In the genomic region with DNA sequence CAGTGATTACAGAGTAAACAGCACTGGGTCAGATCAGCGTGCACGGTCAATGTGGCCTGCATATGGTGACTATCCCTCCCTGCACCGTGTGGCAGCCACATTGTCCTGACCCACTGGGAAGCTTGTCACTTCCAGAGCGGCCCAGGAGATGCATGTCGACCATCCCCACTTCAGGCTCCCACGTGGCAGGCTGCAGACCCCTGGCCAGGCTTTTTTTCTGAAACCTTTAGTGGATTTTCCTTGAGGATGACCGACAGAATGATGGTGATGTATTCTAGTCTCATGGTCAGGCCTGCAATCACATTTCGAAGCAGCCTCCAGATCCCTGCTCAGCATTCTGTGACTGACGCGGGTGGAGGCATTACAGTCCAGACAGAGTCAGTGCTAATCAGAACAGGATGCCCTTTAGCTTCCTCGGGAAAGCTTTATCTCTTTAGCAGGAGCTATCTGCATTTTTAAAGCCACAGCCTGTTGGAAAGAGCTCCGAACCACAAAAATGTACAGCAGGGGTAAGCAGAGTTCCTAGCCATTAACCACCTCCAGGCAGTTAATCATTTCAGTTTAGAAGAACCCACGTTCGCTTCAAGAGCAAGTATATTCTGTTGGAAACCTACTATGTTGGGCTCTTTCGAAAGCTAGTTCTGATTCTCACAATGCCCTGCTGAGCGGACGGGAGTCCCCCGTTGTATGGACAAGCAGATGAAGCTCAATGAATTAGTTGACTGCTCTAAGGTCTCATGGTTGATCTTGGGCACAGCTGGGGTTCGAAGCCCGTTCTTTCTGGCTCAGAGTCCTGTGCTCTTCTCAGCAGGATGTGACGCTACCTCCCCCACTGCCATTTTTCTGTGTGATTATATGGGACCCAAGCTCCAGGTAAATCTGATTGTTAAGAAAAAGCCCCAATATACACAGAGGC, we compare ENCODE assay signal across 1 cellular context.
A peak's percentile ranks its signal among the peaks of the same experiment; 100 is the strongest.
TF ChIP-seq lines count a peak whose summit lies in the region.

No MANE protein-coding gene starts in this region.

TF ChIP-seq in K562, 482 proteins besides CTCF, POLR2A, EP300 and RAD21 (continued from another document and continues in another):
- TF ChIP-seq, protein P1, sequence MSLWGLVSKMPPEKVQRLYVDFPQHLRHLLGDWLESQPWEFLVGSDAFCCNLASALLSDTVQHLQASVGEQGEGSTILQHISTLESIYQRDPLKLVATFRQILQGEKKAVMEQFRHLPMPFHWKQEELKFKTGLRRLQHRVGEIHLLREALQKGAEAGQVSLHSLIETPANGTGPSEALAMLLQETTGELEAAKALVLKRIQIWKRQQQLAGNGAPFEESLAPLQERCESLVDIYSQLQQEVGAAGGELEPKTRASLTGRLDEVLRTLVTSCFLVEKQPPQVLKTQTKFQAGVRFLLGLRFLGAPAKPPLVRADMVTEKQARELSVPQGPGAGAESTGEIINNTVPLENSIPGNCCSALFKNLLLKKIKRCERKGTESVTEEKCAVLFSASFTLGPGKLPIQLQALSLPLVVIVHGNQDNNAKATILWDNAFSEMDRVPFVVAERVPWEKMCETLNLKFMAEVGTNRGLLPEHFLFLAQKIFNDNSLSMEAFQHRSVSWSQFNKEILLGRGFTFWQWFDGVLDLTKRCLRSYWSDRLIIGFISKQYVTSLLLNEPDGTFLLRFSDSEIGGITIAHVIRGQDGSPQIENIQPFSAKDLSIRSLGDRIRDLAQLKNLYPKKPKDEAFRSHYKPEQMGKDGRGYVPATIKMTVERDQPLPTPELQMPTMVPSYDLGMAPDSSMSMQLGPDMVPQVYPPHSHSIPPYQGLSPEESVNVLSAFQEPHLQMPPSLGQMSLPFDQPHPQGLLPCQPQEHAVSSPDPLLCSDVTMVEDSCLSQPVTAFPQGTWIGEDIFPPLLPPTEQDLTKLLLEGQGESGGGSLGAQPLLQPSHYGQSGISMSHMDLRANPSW (CRISPR knock-in tag; IDR thresholded peaks at IDR 0.05): no peak
- TF ChIP-seq, protein P2, sequence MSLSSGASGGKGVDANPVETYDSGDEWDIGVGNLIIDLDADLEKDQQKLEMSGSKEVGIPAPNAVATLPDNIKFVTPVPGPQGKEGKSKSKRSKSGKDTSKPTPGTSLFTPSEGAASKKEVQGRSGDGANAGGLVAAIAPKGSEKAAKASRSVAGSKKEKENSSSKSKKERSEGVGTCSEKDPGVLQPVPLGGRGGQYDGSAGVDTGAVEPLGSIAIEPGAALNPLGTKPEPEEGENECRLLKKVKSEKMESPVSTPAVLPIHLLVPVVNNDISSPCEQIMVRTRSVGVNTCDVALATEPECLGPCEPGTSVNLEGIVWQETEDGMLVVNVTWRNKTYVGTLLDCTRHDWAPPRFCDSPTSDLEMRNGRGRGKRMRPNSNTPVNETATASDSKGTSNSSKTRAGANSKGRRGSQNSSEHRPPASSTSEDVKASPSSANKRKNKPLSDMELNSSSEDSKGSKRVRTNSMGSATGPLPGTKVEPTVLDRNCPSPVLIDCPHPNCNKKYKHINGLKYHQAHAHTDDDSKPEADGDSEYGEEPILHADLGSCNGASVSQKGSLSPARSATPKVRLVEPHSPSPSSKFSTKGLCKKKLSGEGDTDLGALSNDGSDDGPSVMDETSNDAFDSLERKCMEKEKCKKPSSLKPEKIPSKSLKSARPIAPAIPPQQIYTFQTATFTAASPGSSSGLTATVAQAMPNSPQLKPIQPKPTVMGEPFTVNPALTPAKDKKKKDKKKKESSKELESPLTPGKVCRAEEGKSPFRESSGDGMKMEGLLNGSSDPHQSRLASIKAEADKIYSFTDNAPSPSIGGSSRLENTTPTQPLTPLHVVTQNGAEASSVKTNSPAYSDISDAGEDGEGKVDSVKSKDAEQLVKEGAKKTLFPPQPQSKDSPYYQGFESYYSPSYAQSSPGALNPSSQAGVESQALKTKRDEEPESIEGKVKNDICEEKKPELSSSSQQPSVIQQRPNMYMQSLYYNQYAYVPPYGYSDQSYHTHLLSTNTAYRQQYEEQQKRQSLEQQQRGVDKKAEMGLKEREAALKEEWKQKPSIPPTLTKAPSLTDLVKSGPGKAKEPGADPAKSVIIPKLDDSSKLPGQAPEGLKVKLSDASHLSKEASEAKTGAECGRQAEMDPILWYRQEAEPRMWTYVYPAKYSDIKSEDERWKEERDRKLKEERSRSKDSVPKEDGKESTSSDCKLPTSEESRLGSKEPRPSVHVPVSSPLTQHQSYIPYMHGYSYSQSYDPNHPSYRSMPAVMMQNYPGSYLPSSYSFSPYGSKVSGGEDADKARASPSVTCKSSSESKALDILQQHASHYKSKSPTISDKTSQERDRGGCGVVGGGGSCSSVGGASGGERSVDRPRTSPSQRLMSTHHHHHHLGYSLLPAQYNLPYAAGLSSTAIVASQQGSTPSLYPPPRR (CRISPR knock-in tag; IDR thresholded peaks at IDR 0.05; ENCODE audit: borderline replicate concordance): 0 out of 2 replicates have a peak, but pooled peaks have one; percentile 24
- TF ChIP-seq, protein P3, sequence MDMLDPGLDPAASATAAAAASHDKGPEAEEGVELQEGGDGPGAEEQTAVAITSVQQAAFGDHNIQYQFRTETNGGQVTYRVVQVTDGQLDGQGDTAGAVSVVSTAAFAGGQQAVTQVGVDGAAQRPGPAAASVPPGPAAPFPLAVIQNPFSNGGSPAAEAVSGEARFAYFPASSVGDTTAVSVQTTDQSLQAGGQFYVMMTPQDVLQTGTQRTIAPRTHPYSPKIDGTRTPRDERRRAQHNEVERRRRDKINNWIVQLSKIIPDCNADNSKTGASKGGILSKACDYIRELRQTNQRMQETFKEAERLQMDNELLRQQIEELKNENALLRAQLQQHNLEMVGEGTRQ (CRISPR knock-in tag; IDR thresholded peaks at IDR 0.05): no peak
- TF ChIP-seq, protein P4, sequence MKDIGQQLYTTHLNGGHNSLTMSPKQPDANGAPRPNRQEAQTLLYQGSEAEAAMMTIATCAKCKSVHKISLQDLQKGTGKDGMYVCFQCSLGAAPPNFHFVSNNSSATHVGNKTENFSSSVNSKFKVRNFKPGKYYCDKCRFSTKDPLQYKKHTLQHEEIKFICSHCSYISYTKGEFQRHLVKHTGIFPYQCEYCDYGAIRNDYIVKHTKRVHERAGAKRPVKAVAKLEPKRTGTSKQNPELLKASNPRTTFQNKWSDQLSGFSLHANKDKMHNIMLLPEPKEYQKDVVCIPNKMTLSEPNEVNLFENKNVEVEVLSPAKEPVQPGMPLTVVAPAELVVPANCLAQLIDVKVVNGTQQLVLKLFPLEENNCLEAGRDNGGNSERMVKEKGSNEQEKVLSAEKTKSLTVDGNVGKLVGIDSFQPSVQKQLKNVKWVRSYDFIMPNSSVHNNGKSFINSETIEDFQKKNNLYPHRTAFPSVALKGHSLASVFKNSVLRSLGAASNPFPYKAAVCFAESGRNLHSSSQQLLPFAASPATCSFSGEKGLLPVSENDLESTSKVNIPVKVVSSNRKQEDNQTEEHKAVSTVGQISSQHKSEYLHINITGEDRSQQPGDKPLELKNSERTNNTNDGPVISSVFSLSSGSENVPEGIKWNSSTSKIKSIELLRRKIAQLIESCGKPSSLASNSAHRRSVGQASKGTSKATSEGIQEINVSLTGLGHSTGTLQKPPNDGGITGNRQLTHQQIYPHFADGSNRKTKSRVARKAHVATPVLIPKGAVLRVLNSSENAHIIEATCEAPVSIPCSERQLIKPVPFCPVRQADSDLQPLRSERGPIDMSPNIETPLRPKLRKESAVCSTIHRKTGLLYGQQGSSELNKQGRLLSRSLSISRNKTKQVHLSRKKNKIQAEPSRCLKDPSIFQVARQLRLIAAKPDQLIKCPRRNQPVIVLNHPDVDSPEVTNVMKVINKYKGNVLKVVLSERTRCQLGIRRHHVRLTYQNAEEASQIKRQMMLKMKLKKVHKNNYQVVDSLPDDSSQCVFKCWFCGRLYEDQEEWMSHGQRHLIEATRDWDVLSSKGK (CRISPR knock-in tag; IDR thresholded peaks at IDR 0.05): no peak
- TF ChIP-seq ELF4 (CRISPR knock-in tag; IDR thresholded peaks at IDR 0.05) (no peak), HDAC2 (IDR thresholded peaks at IDR 0.05) (peak; percentile 75), ZNF253 (CRISPR knock-in tag; conservative IDR thresholded peaks at IDR 0.05) (no peak), FOXA3 (CRISPR knock-in tag; conservative IDR thresholded peaks at IDR 0.05 in 1 of 2, IDR thresholded peaks at IDR 0.05 in 1 of 2) (no peak), SMAD1 (IDR thresholded peaks at IDR 0.05; ENCODE audit: low read depth, low read length, partially characterized antibody) (no peak), KDM1A (IDR thresholded peaks at IDR 0.05) (peak; percentile 96), CHD2 (IDR thresholded peaks at IDR 0.05; ENCODE audit: low read depth, low read length) (no peak), POLR2B (IDR thresholded peaks at IDR 0.05; ENCODE audit: low read depth, partially characterized antibody) (no peak), CREBBP (IDR thresholded peaks at IDR 0.05; ENCODE audit: low read depth, low read length) (no peak), RUNX1 (IDR thresholded peaks at IDR 0.05; ENCODE audit: low read depth) (no peak)
- TF ChIP-seq, protein P5, sequence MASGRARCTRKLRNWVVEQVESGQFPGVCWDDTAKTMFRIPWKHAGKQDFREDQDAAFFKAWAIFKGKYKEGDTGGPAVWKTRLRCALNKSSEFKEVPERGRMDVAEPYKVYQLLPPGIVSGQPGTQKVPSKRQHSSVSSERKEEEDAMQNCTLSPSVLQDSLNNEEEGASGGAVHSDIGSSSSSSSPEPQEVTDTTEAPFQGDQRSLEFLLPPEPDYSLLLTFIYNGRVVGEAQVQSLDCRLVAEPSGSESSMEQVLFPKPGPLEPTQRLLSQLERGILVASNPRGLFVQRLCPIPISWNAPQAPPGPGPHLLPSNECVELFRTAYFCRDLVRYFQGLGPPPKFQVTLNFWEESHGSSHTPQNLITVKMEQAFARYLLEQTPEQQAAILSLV (tag; IDR thresholded peaks at IDR 0.05): no peak
- TF ChIP-seq, protein P6, sequence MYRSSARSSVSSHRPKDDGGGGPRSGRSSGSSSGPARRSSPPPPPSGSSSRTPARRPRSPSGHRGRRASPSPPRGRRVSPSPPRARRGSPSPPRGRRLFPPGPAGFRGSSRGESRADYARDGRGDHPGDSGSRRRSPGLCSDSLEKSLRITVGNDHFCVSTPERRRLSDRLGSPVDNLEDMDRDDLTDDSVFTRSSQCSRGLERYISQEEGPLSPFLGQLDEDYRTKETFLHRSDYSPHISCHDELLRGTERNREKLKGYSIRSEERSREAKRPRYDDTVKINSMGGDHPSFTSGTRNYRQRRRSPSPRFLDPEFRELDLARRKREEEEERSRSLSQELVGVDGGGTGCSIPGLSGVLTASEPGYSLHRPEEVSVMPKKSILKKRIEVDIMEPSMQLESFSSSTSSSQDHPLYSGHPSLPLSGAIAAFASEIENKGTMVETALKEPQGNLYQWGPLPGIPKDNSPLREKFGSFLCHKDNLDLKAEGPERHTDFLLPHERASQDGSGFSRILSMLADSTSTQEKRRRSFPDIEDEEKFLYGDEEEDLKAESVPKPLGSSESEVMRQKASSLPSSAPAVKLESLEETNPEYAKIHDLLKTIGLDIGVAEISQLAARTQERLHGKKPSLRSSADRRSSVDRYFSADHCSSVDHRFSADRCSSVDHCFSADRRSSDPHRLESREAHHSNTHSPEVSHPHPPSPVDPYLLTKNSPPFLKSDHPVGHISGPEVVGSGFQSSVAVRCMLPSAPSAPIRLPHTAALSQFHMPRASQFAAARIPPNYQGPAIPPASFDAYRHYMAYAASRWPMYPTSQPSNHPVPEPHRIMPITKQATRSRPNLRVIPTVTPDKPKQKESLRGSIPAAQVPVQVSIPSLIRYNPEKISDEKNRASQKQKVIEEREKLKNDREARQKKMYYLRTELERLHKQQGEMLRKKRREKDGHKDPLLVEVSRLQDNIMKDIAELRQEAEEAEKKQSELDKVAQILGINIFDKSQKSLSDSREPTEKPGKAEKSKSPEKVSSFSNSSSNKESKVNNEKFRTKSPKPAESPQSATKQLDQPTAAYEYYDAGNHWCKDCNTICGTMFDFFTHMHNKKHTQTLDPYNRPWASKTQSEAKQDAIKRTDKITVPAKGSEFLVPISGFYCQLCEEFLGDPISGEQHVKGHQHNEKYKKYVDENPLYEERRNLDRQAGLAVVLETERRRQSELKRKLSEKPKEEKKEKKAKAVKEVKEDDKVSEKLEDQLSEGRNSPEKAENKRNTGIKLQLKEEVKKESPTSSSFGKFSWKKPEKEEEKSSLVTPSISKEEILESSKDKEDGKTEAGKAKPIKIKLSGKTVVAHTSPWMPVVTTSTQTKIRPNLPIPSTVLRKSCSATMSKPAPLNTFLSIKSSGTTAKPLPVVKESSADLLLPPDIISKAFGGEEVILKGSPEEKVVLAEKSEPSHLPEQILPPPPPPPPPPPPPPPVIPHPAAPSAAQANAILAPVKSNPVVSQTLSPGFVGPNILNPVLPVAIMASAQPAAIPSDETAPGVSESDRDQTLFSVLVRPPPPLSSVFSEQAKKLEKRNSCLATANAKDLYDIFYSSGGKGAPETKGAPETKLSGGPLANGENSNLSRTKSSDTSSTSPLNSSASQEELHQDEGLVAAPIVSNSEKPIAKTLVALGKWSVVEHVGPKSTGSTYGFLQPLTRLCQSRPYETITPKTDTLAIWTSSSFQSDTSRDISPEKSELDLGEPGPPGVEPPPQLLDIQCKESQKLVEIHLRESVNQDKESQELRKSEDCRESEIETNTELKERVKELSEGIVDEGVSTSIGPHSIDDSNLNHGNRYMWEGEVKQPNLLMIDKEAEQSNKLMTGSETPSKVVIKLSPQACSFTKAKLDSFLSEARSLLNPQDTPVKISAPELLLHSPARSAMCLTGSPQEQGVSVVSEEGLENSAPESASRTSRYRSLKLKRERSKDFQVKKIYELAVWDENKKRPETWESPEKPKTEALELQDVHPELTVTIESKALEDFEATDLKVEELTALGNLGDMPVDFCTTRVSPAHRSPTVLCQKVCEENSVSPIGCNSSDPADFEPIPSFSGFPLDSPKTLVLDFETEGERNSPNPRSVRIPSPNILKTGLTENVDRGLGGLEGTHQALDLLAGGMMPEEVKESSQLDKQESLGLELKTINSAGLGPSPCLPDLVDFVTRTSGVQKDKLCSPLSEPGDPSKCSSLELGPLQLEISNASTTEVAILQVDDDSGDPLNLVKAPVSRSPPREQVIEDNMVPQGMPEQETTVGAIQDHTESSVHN (IDR thresholded peaks at IDR 0.05; ENCODE audit: borderline replicate concordance in 1 of 2, low read depth in 1 of 2): no peak
- TF ChIP-seq, protein P7, sequence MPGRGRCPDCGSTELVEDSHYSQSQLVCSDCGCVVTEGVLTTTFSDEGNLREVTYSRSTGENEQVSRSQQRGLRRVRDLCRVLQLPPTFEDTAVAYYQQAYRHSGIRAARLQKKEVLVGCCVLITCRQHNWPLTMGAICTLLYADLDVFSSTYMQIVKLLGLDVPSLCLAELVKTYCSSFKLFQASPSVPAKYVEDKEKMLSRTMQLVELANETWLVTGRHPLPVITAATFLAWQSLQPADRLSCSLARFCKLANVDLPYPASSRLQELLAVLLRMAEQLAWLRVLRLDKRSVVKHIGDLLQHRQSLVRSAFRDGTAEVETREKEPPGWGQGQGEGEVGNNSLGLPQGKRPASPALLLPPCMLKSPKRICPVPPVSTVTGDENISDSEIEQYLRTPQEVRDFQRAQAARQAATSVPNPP (IDR thresholded peaks at IDR 0.05; ENCODE audit: borderline replicate concordance, insufficient read depth, insufficient read length): no peak
- TF ChIP-seq, protein P8, sequence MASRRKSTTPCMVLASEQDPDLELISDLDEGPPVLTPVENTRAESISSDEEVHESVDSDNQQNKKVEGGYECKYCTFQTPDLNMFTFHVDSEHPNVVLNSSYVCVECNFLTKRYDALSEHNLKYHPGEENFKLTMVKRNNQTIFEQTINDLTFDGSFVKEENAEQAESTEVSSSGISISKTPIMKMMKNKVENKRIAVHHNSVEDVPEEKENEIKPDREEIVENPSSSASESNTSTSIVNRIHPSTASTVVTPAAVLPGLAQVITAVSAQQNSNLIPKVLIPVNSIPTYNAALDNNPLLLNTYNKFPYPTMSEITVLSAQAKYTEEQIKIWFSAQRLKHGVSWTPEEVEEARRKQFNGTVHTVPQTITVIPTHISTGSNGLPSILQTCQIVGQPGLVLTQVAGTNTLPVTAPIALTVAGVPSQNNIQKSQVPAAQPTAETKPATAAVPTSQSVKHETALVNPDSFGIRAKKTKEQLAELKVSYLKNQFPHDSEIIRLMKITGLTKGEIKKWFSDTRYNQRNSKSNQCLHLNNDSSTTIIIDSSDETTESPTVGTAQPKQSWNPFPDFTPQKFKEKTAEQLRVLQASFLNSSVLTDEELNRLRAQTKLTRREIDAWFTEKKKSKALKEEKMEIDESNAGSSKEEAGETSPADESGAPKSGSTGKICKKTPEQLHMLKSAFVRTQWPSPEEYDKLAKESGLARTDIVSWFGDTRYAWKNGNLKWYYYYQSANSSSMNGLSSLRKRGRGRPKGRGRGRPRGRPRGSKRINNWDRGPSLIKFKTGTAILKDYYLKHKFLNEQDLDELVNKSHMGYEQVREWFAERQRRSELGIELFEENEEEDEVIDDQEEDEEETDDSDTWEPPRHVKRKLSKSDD (conservative IDR thresholded peaks at IDR 0.05; ENCODE audit: low read length): no peak
